1 cellular context compared by ENCODE assay signal in genomic region chr15:66481107-66481856, GRCh38.
TF ChIP-seq lines count a peak whose summit lies in the region.

No MANE protein-coding gene starts in this region.

TF ChIP-seq in SK-N-SH, 30 proteins besides CTCF, POLR2A, EP300 and RAD21 (continued from another document):
- TF ChIP-seq REST (IDR thresholded peaks at IDR 0.05; ENCODE audit: low read depth, low read length): no peak
